1 cellular context compared by ENCODE assay signal in the genomic region with DNA sequence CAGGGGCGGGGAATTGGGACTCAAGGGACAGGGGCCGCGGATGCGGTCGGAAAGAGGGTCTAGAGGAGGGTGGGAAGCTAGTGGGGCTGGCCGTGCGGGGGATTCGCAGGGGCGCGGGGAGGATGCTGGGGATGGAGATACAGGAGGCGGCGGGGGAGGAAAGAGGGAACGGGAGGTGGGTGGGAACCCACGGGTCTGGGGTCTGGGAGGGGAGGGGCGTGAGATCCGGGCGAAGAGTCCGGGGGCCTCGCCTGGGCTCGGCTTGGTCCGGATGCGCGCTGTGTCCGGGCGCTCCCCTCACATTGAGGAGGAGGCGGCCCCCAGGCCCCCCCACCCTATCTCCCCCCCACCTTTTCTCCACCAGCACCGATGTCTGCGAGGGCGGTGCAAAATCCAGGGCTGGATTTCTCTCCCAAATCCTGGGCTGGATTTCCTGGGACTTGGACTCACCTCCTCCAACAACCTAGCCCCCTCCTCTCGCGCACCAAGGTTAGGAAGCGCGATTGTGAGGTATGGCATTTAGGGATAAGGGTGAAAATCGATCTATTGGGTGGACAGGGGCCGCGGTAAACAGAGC.
TF ChIP-seq lines count a peak whose summit lies in the region.

Gene AGAP2 (minus strand): TSS at position 82 of the 577 bp plus-strand sequence. CDS start 496 bp downstream, outside the sequence.

TF ChIP-seq in HEK293, 187 proteins besides CTCF, POLR2A, EP300 and RAD21 (continued from another document and continues in another):
- TF ChIP-seq REST (tag by site-specific recombination; IDR thresholded peaks at IDR 0.05) (no peak), ZNF211 (tag by site-specific recombination; IDR thresholded peaks at IDR 0.05; ENCODE audit: low read depth) (no peak), BCL6B (tag by site-specific recombination; IDR thresholded peaks at IDR 0.05) (no peak), ZNF776 (tag by site-specific recombination; IDR thresholded peaks at IDR 0.05; ENCODE audit: borderline replicate concordance) (no peak), ZNF19 (tag by site-specific recombination; IDR thresholded peaks at IDR 0.05; ENCODE audit: low read depth) (no peak), ZNF530 (tag by site-specific recombination; IDR thresholded peaks at IDR 0.05; ENCODE audit: low read depth) (no peak), TSHZ1 (tag by site-specific recombination; IDR thresholded peaks at IDR 0.05; ENCODE audit: borderline replicate concordance) (peak; percentile 25; the same call in 1 of the 2 replicates), EGR2 (tag by site-specific recombination; IDR thresholded peaks at IDR 0.05; ENCODE audit: low read depth) (peak; percentile 95), ZNF426 (tag by site-specific recombination; IDR thresholded peaks at IDR 0.05) (no peak), ZNF112 (tag by site-specific recombination; IDR thresholded peaks at IDR 0.05) (no peak), ZNF843 (tag by site-specific recombination; IDR thresholded peaks at IDR 0.05) (no peak), OSR2 (tag by site-specific recombination; IDR thresholded peaks at IDR 0.05) (no peak), ZBTB7A (tag by site-specific recombination; IDR thresholded peaks at IDR 0.05; ENCODE audit: low read depth) (peak; percentile 56; the same call in 1 of the 2 replicates), ZNF626 (tag by site-specific recombination; IDR thresholded peaks at IDR 0.05) (no peak), ZNF521 (tag by site-specific recombination; IDR thresholded peaks at IDR 0.05) (no peak), ZFHX2 (tag by site-specific recombination; conservative IDR thresholded peaks at IDR 0.05) (peak; percentile 97), GLIS2 (tag by site-specific recombination; IDR thresholded peaks at IDR 0.05) (peak; percentile 86), ZNF830 (tag by site-specific recombination; IDR thresholded peaks at IDR 0.05; ENCODE audit: low read depth) (no peak), ZNF596 (tag by site-specific recombination; IDR thresholded peaks at IDR 0.05) (no peak), ZNF48 (tag by site-specific recombination; IDR thresholded peaks at IDR 0.05) (no peak), ZNF169 (tag by site-specific recombination; IDR thresholded peaks at IDR 0.05) (no peak), ZBTB1 (tag by site-specific recombination; IDR thresholded peaks at IDR 0.05) (no peak), ZNF704 (tag by site-specific recombination; IDR thresholded peaks at IDR 0.05) (no peak), ZNF544 (tag by site-specific recombination; IDR thresholded peaks at IDR 0.05) (no peak), ZNF148 (tag by site-specific recombination; IDR thresholded peaks at IDR 0.05; ENCODE audit: borderline replicate concordance) (0 out of 2 replicates have a peak, but pooled peaks have one; percentile 53)
- TF ChIP-seq, protein P1, sequence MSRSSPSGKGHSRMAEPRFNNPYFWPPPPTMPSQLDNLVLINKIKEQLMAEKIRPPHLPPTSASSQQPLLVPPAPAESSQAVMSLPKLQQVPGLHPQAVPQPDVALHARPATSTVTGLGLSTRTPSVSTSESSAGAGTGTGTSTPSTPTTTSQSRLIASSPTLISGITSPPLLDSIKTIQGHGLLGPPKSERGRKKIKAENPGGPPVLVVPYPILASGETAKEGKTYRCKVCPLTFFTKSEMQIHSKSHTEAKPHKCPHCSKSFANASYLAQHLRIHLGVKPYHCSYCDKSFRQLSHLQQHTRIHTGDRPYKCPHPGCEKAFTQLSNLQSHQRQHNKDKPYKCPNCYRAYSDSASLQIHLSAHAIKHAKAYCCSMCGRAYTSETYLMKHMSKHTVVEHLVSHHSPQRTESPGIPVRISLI (tag by site-specific recombination; IDR thresholded peaks at IDR 0.05): no peak
- TF ChIP-seq, protein P2, sequence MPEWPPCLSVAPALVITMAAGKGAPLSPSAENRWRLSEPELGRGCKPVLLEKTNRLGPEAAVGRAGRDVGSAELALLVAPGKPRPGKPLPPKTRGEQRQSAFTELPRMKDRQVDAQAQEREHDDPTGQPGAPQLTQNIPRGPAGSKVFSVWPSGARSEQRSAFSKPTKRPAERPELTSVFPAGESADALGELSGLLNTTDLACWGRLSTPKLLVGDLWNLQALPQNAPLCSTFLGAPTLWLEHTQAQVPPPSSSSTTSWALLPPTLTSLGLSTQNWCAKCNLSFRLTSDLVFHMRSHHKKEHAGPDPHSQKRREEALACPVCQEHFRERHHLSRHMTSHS (tag by site-specific recombination; IDR thresholded peaks at IDR 0.05): no peak
- TF ChIP-seq, protein P3, sequence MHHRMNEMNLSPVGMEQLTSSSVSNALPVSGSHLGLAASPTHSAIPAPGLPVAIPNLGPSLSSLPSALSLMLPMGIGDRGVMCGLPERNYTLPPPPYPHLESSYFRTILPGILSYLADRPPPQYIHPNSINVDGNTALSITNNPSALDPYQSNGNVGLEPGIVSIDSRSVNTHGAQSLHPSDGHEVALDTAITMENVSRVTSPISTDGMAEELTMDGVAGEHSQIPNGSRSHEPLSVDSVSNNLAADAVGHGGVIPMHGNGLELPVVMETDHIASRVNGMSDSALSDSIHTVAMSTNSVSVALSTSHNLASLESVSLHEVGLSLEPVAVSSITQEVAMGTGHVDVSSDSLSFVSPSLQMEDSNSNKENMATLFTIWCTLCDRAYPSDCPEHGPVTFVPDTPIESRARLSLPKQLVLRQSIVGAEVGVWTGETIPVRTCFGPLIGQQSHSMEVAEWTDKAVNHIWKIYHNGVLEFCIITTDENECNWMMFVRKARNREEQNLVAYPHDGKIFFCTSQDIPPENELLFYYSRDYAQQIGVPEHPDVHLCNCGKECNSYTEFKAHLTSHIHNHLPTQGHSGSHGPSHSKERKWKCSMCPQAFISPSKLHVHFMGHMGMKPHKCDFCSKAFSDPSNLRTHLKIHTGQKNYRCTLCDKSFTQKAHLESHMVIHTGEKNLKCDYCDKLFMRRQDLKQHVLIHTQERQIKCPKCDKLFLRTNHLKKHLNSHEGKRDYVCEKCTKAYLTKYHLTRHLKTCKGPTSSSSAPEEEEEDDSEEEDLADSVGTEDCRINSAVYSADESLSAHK (tag by site-specific recombination; IDR thresholded peaks at IDR 0.05): no peak
- TF ChIP-seq, protein P4, sequence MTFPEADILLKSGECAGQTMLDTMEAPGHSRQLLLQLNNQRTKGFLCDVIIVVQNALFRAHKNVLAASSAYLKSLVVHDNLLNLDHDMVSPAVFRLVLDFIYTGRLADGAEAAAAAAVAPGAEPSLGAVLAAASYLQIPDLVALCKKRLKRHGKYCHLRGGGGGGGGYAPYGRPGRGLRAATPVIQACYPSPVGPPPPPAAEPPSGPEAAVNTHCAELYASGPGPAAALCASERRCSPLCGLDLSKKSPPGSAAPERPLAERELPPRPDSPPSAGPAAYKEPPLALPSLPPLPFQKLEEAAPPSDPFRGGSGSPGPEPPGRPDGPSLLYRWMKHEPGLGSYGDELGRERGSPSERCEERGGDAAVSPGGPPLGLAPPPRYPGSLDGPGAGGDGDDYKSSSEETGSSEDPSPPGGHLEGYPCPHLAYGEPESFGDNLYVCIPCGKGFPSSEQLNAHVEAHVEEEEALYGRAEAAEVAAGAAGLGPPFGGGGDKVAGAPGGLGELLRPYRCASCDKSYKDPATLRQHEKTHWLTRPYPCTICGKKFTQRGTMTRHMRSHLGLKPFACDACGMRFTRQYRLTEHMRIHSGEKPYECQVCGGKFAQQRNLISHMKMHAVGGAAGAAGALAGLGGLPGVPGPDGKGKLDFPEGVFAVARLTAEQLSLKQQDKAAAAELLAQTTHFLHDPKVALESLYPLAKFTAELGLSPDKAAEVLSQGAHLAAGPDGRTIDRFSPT (tag by site-specific recombination; IDR thresholded peaks at IDR 0.05): no peak
- TF ChIP-seq, protein P5, sequence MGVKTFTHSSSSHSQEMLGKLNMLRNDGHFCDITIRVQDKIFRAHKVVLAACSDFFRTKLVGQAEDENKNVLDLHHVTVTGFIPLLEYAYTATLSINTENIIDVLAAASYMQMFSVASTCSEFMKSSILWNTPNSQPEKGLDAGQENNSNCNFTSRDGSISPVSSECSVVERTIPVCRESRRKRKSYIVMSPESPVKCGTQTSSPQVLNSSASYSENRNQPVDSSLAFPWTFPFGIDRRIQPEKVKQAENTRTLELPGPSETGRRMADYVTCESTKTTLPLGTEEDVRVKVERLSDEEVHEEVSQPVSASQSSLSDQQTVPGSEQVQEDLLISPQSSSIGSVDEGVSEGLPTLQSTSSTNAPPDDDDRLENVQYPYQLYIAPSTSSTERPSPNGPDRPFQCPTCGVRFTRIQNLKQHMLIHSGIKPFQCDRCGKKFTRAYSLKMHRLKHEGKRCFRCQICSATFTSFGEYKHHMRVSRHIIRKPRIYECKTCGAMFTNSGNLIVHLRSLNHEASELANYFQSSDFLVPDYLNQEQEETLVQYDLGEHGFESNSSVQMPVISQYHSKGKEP (tag by site-specific recombination; IDR thresholded peaks at IDR 0.05): 0 out of 2 replicates have a peak, but pooled peaks have one; percentile 57
